ENCODE assay signal across 1 cellular context in genomic region chr1:78250201-78250600, GRCh38.
TF ChIP-seq lines count a peak whose summit lies in the region.

No MANE protein-coding gene starts in this region.

TF ChIP-seq in SK-N-SH treated with all-trans-retinoic acid at 6 μM for 48 hours, 23 proteins besides CTCF, POLR2A, EP300 and RAD21 (continued from another document):
- no peak for TF ChIP-seq CREB5 (CRISPR knock-in tag; IDR thresholded peaks at IDR 0.05; ENCODE audit: low read depth)
- TF ChIP-seq ZNF565 (CRISPR knock-in tag; conservative IDR thresholded peaks at IDR 0.05; ENCODE audit: low read depth), result no peak
- no peak for TF ChIP-seq ZFP3 (CRISPR knock-in tag; IDR thresholded peaks at IDR 0.05)
- TF ChIP-seq ARNTL (CRISPR knock-in tag; IDR thresholded peaks at IDR 0.05; ENCODE audit: borderline replicate concordance, low read depth), result no peak
- no peak for TF ChIP-seq CSRNP3 (CRISPR knock-in tag; IDR thresholded peaks at IDR 0.05)
- no peak for TF ChIP-seq TSHZ2 (CRISPR knock-in tag; IDR thresholded peaks at IDR 0.05)
- no peak for TF ChIP-seq CSDC2 (CRISPR knock-in tag; IDR thresholded peaks at IDR 0.05)
- TF ChIP-seq TOX (CRISPR knock-in tag; IDR thresholded peaks at IDR 0.05; ENCODE audit: borderline replicate concordance), result no peak
- TF ChIP-seq RARB (CRISPR knock-in tag; IDR thresholded peaks at IDR 0.05), result no peak
